In genomic region chr15:58095415-58095814, GRCh38 we compare ENCODE assay signal across 18 cellular contexts. TPM values are rescaled to one million over a fixed set of nuclear protein-coding genes. Genes with fewer than 3 reads are reported as not detected.
DNase-seq lines count a peak whose midpoint lies in the region; ATAC-seq and TF ChIP-seq lines count a peak whose summit lies in the region.
"Had no signal": no experiment of that assay in that cellular context is flagged by ENCODE, and none has a peak within 500 bp of the region (broad histone marks: within the 10 kb centered on the region; RNA-seq: fewer than 3 reads in every experiment).

No MANE protein-coding gene starts in this region.

- no peaks in the 10 kb centered on the region for H3K9me3 ChIP-seq in RWPE2 (ENCODE audit: severe bottlenecking)
- H3K9me3 ChIP-seq in prostate gland, result no peaks in the 10 kb centered on the region

- ATAC-seq in RWPE2 (ENCODE audit: low read depth), result peak; percentile 29
- ATAC-seq in left lobe of liver, result peak; percentile 99
- ATAC-seq in GM18498 (IDR thresholded peaks at IDR 0.05; ENCODE audit: unreplicated experiment), result no peak
- ATAC-seq: GM12878 had no signal

- H3K9me3 Mint-ChIP-seq in activated T-cell treated with anti-CD3 and anti-CD28 coated beads, Interleukin-2, amount 50 U/mL, for 24 hours, result peaks cover 4% of the 10 kb centered on the region

- no peaks in the 10 kb centered on the region for H3K4me1 Mint-ChIP-seq in activated T-cell treated with anti-CD3 and anti-CD28 coated beads, Interleukin-2, amount 50 U/mL, for 24 hours (ENCODE audit: low read depth)
- H3K4me1 Mint-ChIP-seq: CD4-positive, CD25-positive, alpha-beta regulatory T cell had no signal

- no peak overlapping the region for H3K27ac ChIP-seq in RWPE2 (ENCODE audit: poor library complexity, severe bottlenecking)
- H3K27ac ChIP-seq in prostate gland, result no peak overlapping the region
- H3K27ac ChIP-seq: BLaER1 treated with 17β-estradiol and CSF1 and Interleukin-3, amounts not matched to agents 10 nM and 100 nM; GM23248 had no signal

- no peak for TF ChIP-seq CTCF in RWPE2 (IDR thresholded peaks at IDR 0.05; ENCODE audit: poor library complexity, severe bottlenecking)
- no peak for TF ChIP-seq CTCF in prostate gland (IDR thresholded peaks at IDR 0.05)

- H3K27me3 ChIP-seq in RWPE2 (ENCODE audit: insufficient read depth, poor library complexity, severe bottlenecking) (peaks cover 13% of the 10 kb centered on the region), prostate gland (replicated peaks; ENCODE audit: insufficient read depth) (no peaks in the 10 kb centered on the region)
- H3K27me3 ChIP-seq: BLaER1 treated with 17β-estradiol and CSF1 and Interleukin-3, amounts not matched to agents 10 nM and 100 nM had no signal

- no peak overlapping the region for H3K4me3 ChIP-seq in RWPE2 (ENCODE audit: severe bottlenecking)
- H3K4me3 ChIP-seq in prostate gland, result no peak overlapping the region
- H3K4me3 ChIP-seq: BLaER1 treated with 17β-estradiol and CSF1 and Interleukin-3, amounts not matched to agents 10 nM and 100 nM; GM12878; GM23248 had no signal

- no peak overlapping the region for H3K27ac Mint-ChIP-seq in activated T-cell treated with anti-CD3 and anti-CD28 coated beads, Interleukin-2, amount 50 U/mL, for 24 hours
- H3K27ac Mint-ChIP-seq: CD4-positive, CD25-positive, alpha-beta regulatory T cell had no signal

- H3K4me1 ChIP-seq in RWPE2 (ENCODE audit: insufficient read depth, poor library complexity, severe bottlenecking) (no peaks in the 10 kb centered on the region), prostate gland (replicated peaks) (no peaks in the 10 kb centered on the region)

- DNase-seq in RWPE2 (ENCODE audit: low spot score) (no peak), left lobe of liver (ENCODE audit: low spot score) (peak; percentile 82), prostate gland (ENCODE audit: low spot score) (peak; percentile 46), SIG-M5 treated with dmso at 0.1 percent for 504 hours (lab: John Stamatoyannopoulos, UW; ENCODE audit: unreplicated experiment) (no peak), H4 (ENCODE audit: low spot score) (no peak)
- no peak for DNase-seq in activated T-cell treated with anti-CD3 and anti-CD28 coated beads, Interleukin-2, amount 50 U/mL, for 24 hours
- DNase-seq: ACHN; Calu3; CD4-positive, CD25-positive, alpha-beta regulatory T cell; DMS79; GM23248; H7; IMR-90 had no signal

- H3K4me3 Mint-ChIP-seq in activated T-cell treated with anti-CD3 and anti-CD28 coated beads, Interleukin-2, amount 50 U/mL, for 24 hours, result no peak overlapping the region
- H3K4me3 Mint-ChIP-seq: CD4-positive, CD25-positive, alpha-beta regulatory T cell had no signal

- no peak for TF ChIP-seq POLR2A in prostate gland (IDR thresholded peaks at IDR 0.05)

- intact Hi-C loops in prostate gland (cut with DNase I), result no loop called here

- peaks cover 28% of the 10 kb centered on the region for H3K27me3 Mint-ChIP-seq in activated T-cell treated with anti-CD3 and anti-CD28 coated beads, Interleukin-2, amount 50 U/mL, for 24 hours

- H3K36me3 Mint-ChIP-seq in activated T-cell treated with anti-CD3 and anti-CD28 coated beads, Interleukin-2, amount 50 U/mL, for 24 hours (ENCODE audit: low read depth), result no peaks in the 10 kb centered on the region
- H3K36me3 Mint-ChIP-seq: CD4-positive, CD25-positive, alpha-beta regulatory T cell had no signal

- WGBS in prostate gland, result 50% methylated on average over 2 of the region's 2 CpGs

- no peaks in the 10 kb centered on the region for H3K36me3 ChIP-seq in RWPE2 (ENCODE audit: low read depth)
- H3K36me3 ChIP-seq in prostate gland, result no peaks in the 10 kb centered on the region
- H3K36me3 ChIP-seq: BLaER1 treated with 17β-estradiol and CSF1 and Interleukin-3, amounts not matched to agents 10 nM and 100 nM had no signal

RNA-seq across cellular contexts. Expression of gene ALDH1A2, which starts 29.9 kb away (rescaled TPM):
- total RNA-seq in left lobe of liver (29.0 TPM), prostate gland (10 to 100 TPM in 1 of 2 donors, 1 to 10 TPM in 1; 8.2 to 65.0 TPM)
- not detected in 2 replicates for total RNA-seq in H4 (2014; rRNA removed; shearing (Covaris generic))
- total RNA-seq: A172; CD4-positive, CD25-positive, alpha-beta regulatory T cell; G401; IMR-90 had no signal

RNA-seq across cellular contexts. Expression of gene AQP9, which starts 42.8 kb away (rescaled TPM):
- total RNA-seq in left lobe of liver (159 TPM), prostate gland (under 1 TPM; 0.17 to 0.18 TPM)
- total RNA-seq in H4 (2014; rRNA removed; shearing (Covaris generic)), result not detected in 2 replicates
- total RNA-seq: A172; Calu3; CD4-positive, CD25-positive, alpha-beta regulatory T cell; G401; GM23248; H7; IMR-90 had no signal

Comparison
In these comparisons a context has a peak if more than half of its experiments do, and no peak if none do; other contexts are left out.
1. DNase-seq: peak in left lobe of liver (single experiment) and prostate gland (single experiment); none in RWPE2 (single experiment), SIG-M5 treated with dmso at 0.1 percent for 504 hours (single experiment), activated T-cell treated with anti-CD3 and anti-CD28 coated beads, Interleukin-2, amount 50 U/mL, for 24 hours (single experiment) and H4 (single experiment).
2. RNA of gene AQP9, which starts 42.8 kb away (total RNA-seq): 159 TPM in left lobe of liver (single experiment); 0.17 to 0.18 TPM in prostate gland and not detected in H4; every median in the first group is over 100 times any median in the second.